Comparison of ENCODE assay signal across 21 cellular contexts in the genomic region with DNA sequence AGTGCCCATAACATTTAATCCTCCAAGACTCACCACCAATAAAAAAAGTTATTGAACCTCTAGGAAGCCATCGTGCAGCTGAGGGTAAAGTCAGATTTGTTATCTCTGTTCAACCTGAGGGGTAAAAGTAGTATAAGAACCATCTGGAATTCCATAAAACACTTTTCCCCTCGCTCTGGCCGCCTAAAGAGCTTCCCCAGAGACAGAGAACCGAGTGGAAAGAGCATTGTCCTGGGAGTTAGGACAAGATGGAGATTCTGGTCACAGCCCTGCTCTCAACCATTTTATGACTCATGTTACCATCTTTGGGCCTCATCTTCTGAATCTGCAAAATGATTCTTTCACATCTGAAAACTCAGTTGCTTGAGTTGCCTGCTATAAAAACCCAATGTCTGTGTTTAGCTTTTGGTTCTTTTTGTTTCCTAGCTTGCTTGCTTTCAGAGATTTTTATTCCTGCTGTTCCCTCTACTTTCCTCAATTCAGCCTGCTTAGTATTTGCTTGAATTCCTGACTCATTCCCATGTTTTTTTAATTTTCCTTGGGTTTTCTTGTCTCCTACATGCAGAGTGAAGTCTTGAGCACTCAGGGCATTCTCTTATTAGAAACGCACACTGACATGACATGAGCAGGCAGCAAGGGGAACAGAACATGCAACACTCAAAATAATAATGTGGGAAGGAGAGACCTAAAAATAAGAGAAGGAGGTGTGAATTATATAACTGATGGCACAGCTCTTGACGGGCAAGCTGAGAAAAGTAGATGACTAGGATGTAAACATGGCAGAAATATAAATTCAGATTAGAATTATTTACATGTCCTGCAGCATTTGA. TPM values are rescaled to one million over a fixed set of nuclear protein-coding genes. Genes with fewer than 3 reads are reported as not detected.
DNase-seq lines count a peak whose midpoint lies in the region; ATAC-seq, FAIRE-seq and TF ChIP-seq lines count a peak whose summit lies in the region.
"Had no signal": no experiment of that assay in that cellular context is flagged by ENCODE, and none has a peak within 500 bp of the region (broad histone marks: within the 10 kb centered on the region; RNA-seq: fewer than 3 reads in every experiment).

No MANE protein-coding gene starts in this region.

- intact Hi-C loops in PC-3 (cut with micrococcal nuclease), result loop anchor here (5.0 kb wide), 1 partner anchor 51 kb away; a partner anchor contains a TSS
- intact Hi-C loops in endothelial cell of umbilical vein (cut with micrococcal nuclease), result loop anchor here (2.0 kb wide), 1 partner anchor 17 kb away; no protein-coding TSS in a partner anchor
- intact Hi-C loops in thyroid gland (cut with DNase I), result no loop called here

- peak; percentile 26 for DNase-seq in ELR (ENCODE audit: low read depth)
- no peak for DNase-seq in PC-3
- DNase-seq in endothelial cell of umbilical vein (ENCODE audit: low read depth, low spot score), result no peak
- DNase-seq in neural progenitor cell (ENCODE audit: low spot score), result no peak
- DNase-seq in effector CD8-positive, alpha-beta T cell (lab: John Stamatoyannopoulos, UW), result no peak
- DNase-seq in activated CD8-positive, alpha-beta memory T cell treated with anti-CD3 and anti-CD28 coated beads, Interleukin-2, amount 50 U/mL, for 48 hours, result no peak
- DNase-seq in thyroid gland, result no peak
- DNase-seq: activated CD4-positive, alpha-beta T cell treated with anti-CD3 and anti-CD28 coated beads, Interleukin-2, amount 50 U/mL, for 48 hours; activated T-cell treated with anti-CD3 and anti-CD28 coated beads, Interleukin-2, amount 50 U/mL, for 24 hours; brain microvascular endothelial cell; heart right ventricle; SIG-M5; T-helper 17 cell; WERI-Rb-1 had no signal

- POLR2A ChIA-PET in PC-3 (lab: Charles Lee; ENCODE audit: unreplicated experiment), result no interaction called here
- POLR2A ChIA-PET in endothelial cell of umbilical vein (lab: Charles Lee), result interaction anchor here (0.6 kb wide), 1 partner anchor 12 kb away, joined by 4 read pairs; no protein-coding TSS in a partner anchor

- no peak overlapping the region for H3K4me3 Mint-ChIP-seq in neural progenitor cell

- H3K4me1 ChIP-seq in PC-3 (ENCODE audit: insufficient read depth, low read length) (peaks cover 23% of the 10 kb centered on the region), endothelial cell of umbilical vein (ENCODE audit: control insufficient read depth, extremely low read depth, insufficient read depth, low read length) (peaks cover 21% of the 10 kb centered on the region), neural progenitor cell (peaks cover 10% of the 10 kb centered on the region), thyroid gland (peaks cover 0 to 4% of the 10 kb centered on the region in 2 donors)

- no peaks in the 10 kb centered on the region for H4K20me1 ChIP-seq in PC-3 (ENCODE audit: low read length)
- H4K20me1 ChIP-seq in endothelial cell of umbilical vein (replicated peaks; ENCODE audit: control insufficient read depth, extremely low read depth, insufficient read depth, low read length), result no peaks in the 10 kb centered on the region
- no peaks in the 10 kb centered on the region for H4K20me1 ChIP-seq in neural progenitor cell (ENCODE audit: low read depth)

- peak overlapping the region; percentile 93 for H3K4me2 ChIP-seq in PC-3 (ENCODE audit: low read length)
- peak overlapping the region; percentile 90 for H3K4me2 ChIP-seq in endothelial cell of umbilical vein (ENCODE audit: insufficient read depth, low read length)
- no peak overlapping the region for H3K4me2 ChIP-seq in neural progenitor cell

- H3K9me3 Mint-ChIP-seq in neural progenitor cell, result peaks cover 9% of the 10 kb centered on the region
- H3K9me3 Mint-ChIP-seq: activated naive CD4-positive, alpha-beta T cell treated with anti-CD3 and anti-CD28 coated beads, Interleukin-2, amount 50 U/mL, for 72 hours; activated T-cell treated with anti-CD3 and anti-CD28 coated beads, Interleukin-2, amount 50 U/mL, for 24 hours had no signal

- no peak for FAIRE-seq in endothelial cell of umbilical vein (lab: Jason Lieb, UNC)
- FAIRE-seq: H1, islet of Langerhans had no signal

- 82 to 83% methylated on average over 6 of the region's 6 CpGs for WGBS in thyroid gland, 2 donors

- H3K9me1 ChIP-seq in endothelial cell of umbilical vein (replicated peaks; ENCODE audit: control insufficient read depth, extremely low read depth, insufficient read depth, low read length), result no peaks in the 10 kb centered on the region

- BruUV-seq in PC-3 (replicated peaks; lab: Mats Ljungman, UMichigan), result no TSS peak
- BruUV-seq in endothelial cell of umbilical vein (replicated peaks; lab: Mats Ljungman, UMichigan), result TSS peak; percentile 38

- H3K4me3 ChIP-seq in PC-3 (ENCODE audit: low read length), result peak overlapping the region; percentile 99; the same call in 1 of the 2 replicates
- H3K4me3 ChIP-seq in endothelial cell of umbilical vein (replicated peaks in 1 of 3; ENCODE audit: insufficient read depth in 1 of 3, low read depth in 1 of 3, low read length in 3 of 3), result no peak overlapping the region
- H3K4me3 ChIP-seq in neural progenitor cell, result no peak overlapping the region
- H3K4me3 ChIP-seq in thyroid gland (replicated peaks in 1 of 3), result no peak overlapping the region
- H3K4me3 ChIP-seq: lung had no signal

- CTCF ChIA-PET in PC-3 (lab: Charles Lee), result interaction anchor here (0.6 kb wide), 1 partner anchor 541 kb away, joined by 3 read pairs; no protein-coding TSS in a partner anchor
- CTCF ChIA-PET in endothelial cell of umbilical vein (lab: Charles Lee), result interaction anchor here (0.8 to 1.6 kb wide), 5 partner anchors 12 to 279 kb away, joined by 3 to 5 read pairs (median 3); no protein-coding TSS in a partner anchor

- peaks cover 5% of the 10 kb centered on the region for H3K27me3 Mint-ChIP-seq in neural progenitor cell (ENCODE audit: insufficient read depth, low read depth)

- no peak overlapping the region for H3K9ac ChIP-seq in PC-3 (ENCODE audit: low read length)
- H3K9ac ChIP-seq in endothelial cell of umbilical vein (replicated peaks; ENCODE audit: extremely low read depth, insufficient read depth, low read length), result no peak overlapping the region
- no peak overlapping the region for H3K9ac ChIP-seq in neural progenitor cell

- peaks cover 18% of the 10 kb centered on the region for H3K4me1 Mint-ChIP-seq in neural progenitor cell

- H3K9me3 ChIP-seq in PC-3 (ENCODE audit: low read length) (no peaks in the 10 kb centered on the region), endothelial cell of umbilical vein (replicated peaks; ENCODE audit: control insufficient read depth, insufficient read depth, low read length) (no peaks in the 10 kb centered on the region), neural progenitor cell (ENCODE audit: low read depth) (no peaks in the 10 kb centered on the region), thyroid gland (no peaks in the 10 kb centered on the region)
- H3K9me3 ChIP-seq: heart right ventricle, thoracic aorta had no signal

- H3F3A ChIP-seq in PC-3 (ENCODE audit: low read length, unreplicated experiment), result no peaks in the 10 kb centered on the region
- H3F3A ChIP-seq in neural progenitor cell (ENCODE audit: low read depth), result no peaks in the 10 kb centered on the region

- ATAC-seq in PC-3 (no peak), HG02852 (IDR thresholded peaks at IDR 0.05; ENCODE audit: unreplicated experiment) (no peak)
- ATAC-seq: T-helper 17 cell had no signal

- no peaks in the 10 kb centered on the region for H3K79me2 ChIP-seq in PC-3 (ENCODE audit: low read length)
- H3K79me2 ChIP-seq in endothelial cell of umbilical vein (ENCODE audit: control insufficient read depth, insufficient read depth, low read length), result no peaks in the 10 kb centered on the region
- H3K79me2 ChIP-seq in neural progenitor cell (ENCODE audit: low read depth), result no peaks in the 10 kb centered on the region

- TF ChIP-seq POLR2A in endothelial cell of umbilical vein (IDR thresholded peaks at IDR 0.05; ENCODE audit: low read depth, low read length), result no peak
- TF ChIP-seq POLR2A in thyroid gland (IDR thresholded peaks at IDR 0.05), result no peak

- dilution Hi-C loops in endothelial cell of umbilical vein (cut with MboI; ENCODE audit: extremely low pct_ligation_motif_present, low sequenced_read_pairs), result no loop called here

- no peak overlapping the region for H3K27ac Mint-ChIP-seq in neural progenitor cell
- H3K27ac Mint-ChIP-seq: T-helper 17 cell had no signal

- H3K36me3 Mint-ChIP-seq in neural progenitor cell, result peaks cover 6% of the 10 kb centered on the region

- H3K9me2 ChIP-seq in PC-3 (replicated peaks; ENCODE audit: low read length), result no peaks in the 10 kb centered on the region

- no peaks in the 10 kb centered on the region for H3K27me3 ChIP-seq in PC-3 (ENCODE audit: low read length)
- no peaks in the 10 kb centered on the region for H3K27me3 ChIP-seq in endothelial cell of umbilical vein (ENCODE audit: control insufficient read depth in 2 of 2, insufficient read depth in 2 of 2, low read length in 2 of 2)
- H3K27me3 ChIP-seq in neural progenitor cell, result peaks cover 24% of the 10 kb centered on the region
- H3K27me3 ChIP-seq in thyroid gland, result no peaks in the 10 kb centered on the region
- H3K27me3 ChIP-seq: brain microvascular endothelial cell had no signal

- no peak for TF ChIP-seq CTCF in PC-3 (conservative IDR thresholded peaks at IDR 0.05; ENCODE audit: low read depth, low read length)
- TF ChIP-seq CTCF in endothelial cell of umbilical vein (IDR thresholded peaks at IDR 0.05; ENCODE audit: extremely low read depth in 1 of 2, insufficient read depth in 1 of 2, low read depth in 1 of 2, low read length in 2 of 2), result no peak
- TF ChIP-seq CTCF in neural progenitor cell (IDR thresholded peaks at IDR 0.05), result no peak
- TF ChIP-seq CTCF in thyroid gland (IDR thresholded peaks at IDR 0.05), result no peak

- no peak overlapping the region for H3K27ac ChIP-seq in PC-3 (ENCODE audit: low read length)
- peak overlapping the region; percentile 71 for H3K27ac ChIP-seq in endothelial cell of umbilical vein (ENCODE audit: insufficient read depth, low read depth, low read length)
- no peak overlapping the region for H3K27ac ChIP-seq in neural progenitor cell
- H3K27ac ChIP-seq in thyroid gland, result no peak overlapping the region
- H3K27ac ChIP-seq: brain microvascular endothelial cell, C4-2B, heart right ventricle, thoracic aorta, WERI-Rb-1 had no signal

- H2AFZ ChIP-seq in PC-3 (ENCODE audit: low read length), result peak overlapping the region; percentile 94
- no peak overlapping the region for H2AFZ ChIP-seq in endothelial cell of umbilical vein (ENCODE audit: low read depth, low read length)
- peak overlapping the region; percentile 100 for H2AFZ ChIP-seq in neural progenitor cell (replicated peaks)

- H3K36me3 ChIP-seq in PC-3 (ENCODE audit: low read depth, low read length), result no peaks in the 10 kb centered on the region
- H3K36me3 ChIP-seq in endothelial cell of umbilical vein (ENCODE audit: control insufficient read depth in 2 of 2, extremely low read depth in 1 of 2, insufficient read depth in 2 of 2, low read length in 2 of 2), result no peaks in the 10 kb centered on the region
- H3K36me3 ChIP-seq in neural progenitor cell, result no peaks in the 10 kb centered on the region
- no peaks in the 10 kb centered on the region for H3K36me3 ChIP-seq in thyroid gland
- H3K36me3 ChIP-seq: brain microvascular endothelial cell, heart right ventricle, thoracic aorta, WERI-Rb-1 had no signal

RNA-seq across cellular contexts. Expression of a gene that starts 1.7 kb away (rescaled TPM):
- total RNA-seq in PC-3 (2014; rRNA removed) (5.9 and 8.4 TPM in 2 replicates), endothelial cell of umbilical vein (8.7 and 11.2 TPM in 2 replicates), neural progenitor cell (ENCODE audit: low replicate concordance) (0.53 and 0.62 TPM in 2 replicates), thyroid gland (1 to 10 TPM in 3 of 4 donors, under 1 TPM in 1; 0.54 to 9.3 (median 2.6) TPM)
- polyA plus RNA-seq in endothelial cell of umbilical vein, result 4.3 and 4.5 TPM in 2 replicates
- 3.4 and 3.8 TPM in 2 replicates for polyA plus RNA-seq in endothelial cell of umbilical vein (2011; cell fraction: cytosol; rRNA removed)
- 1.9 and 2.8 TPM in 2 replicates for polyA plus RNA-seq in endothelial cell of umbilical vein (2011; cell fraction: nucleus; rRNA removed)
- 2.7 and 4.5 TPM in 2 replicates for polyA plus RNA-seq in endothelial cell of umbilical vein (2012)
- polyA minus RNA-seq in endothelial cell of umbilical vein, result 2.3 and 2.9 TPM in 2 replicates
- not detected for polyA minus RNA-seq in endothelial cell of umbilical vein (2011; cell fraction: cytosol; rRNA and poly(A)+ RNA removed)
- polyA minus RNA-seq in endothelial cell of umbilical vein (2011; cell fraction: nucleus; rRNA and poly(A)+ RNA removed), result 2.6 and 3.7 TPM in 2 replicates
- total RNA-seq: T-helper 17 cell had no signal

RNA-seq across cellular contexts. Expression of a gene that starts 43.7 kb away (rescaled TPM):
- total RNA-seq in PC-3 (2014; rRNA removed) (0.91 TPM in 1 of 2 replicates, not detected in the other), endothelial cell of umbilical vein (not detected in 2 replicates), neural progenitor cell (ENCODE audit: low replicate concordance) (not detected in 2 replicates), thyroid gland (under 1 TPM in 1 of 4 donors, not detected in 3; 0.67 TPM)
- polyA plus RNA-seq in endothelial cell of umbilical vein, result not detected in 2 replicates
- 0.08 TPM in 1 of 2 replicates, not detected in the other for polyA plus RNA-seq in endothelial cell of umbilical vein (2011; cell fraction: cytosol; rRNA removed)
- not detected in 2 replicates for polyA plus RNA-seq in endothelial cell of umbilical vein (2011; cell fraction: nucleus; rRNA removed)
- polyA plus RNA-seq in endothelial cell of umbilical vein (2012), result 0.61 and 1.2 TPM in 2 replicates
- not detected in 2 replicates for polyA minus RNA-seq in endothelial cell of umbilical vein
- not detected for polyA minus RNA-seq in endothelial cell of umbilical vein (2011; cell fraction: cytosol; rRNA and poly(A)+ RNA removed)
- not detected in 2 replicates for polyA minus RNA-seq in endothelial cell of umbilical vein (2011; cell fraction: nucleus; rRNA and poly(A)+ RNA removed)
- total RNA-seq: activated naive CD4-positive, alpha-beta T cell treated with anti-CD3 and anti-CD28 coated beads, Interleukin-2, amount 50 U/mL, for 72 hours; H1; heart right ventricle; lung; T-helper 17 cell; thoracic aorta had no signal
- polyA plus RNA-seq: heart right ventricle had no signal

RNA-seq across cellular contexts. Expression of a gene that starts 48.6 kb away (rescaled TPM):
- total RNA-seq in PC-3 (2014; rRNA removed), result 2.1 and 3.9 TPM in 2 replicates
- 1.5 and 1.7 TPM in 2 replicates for total RNA-seq in endothelial cell of umbilical vein
- polyA plus RNA-seq in endothelial cell of umbilical vein, result 0.24 and 0.36 TPM in 2 replicates
- polyA plus RNA-seq in endothelial cell of umbilical vein (2011; cell fraction: cytosol; rRNA removed), result 0.23 and 0.27 TPM in 2 replicates
- 1.3 and 1.9 TPM in 2 replicates for polyA plus RNA-seq in endothelial cell of umbilical vein (2011; cell fraction: nucleus; rRNA removed)
- 0.47 and 0.91 TPM in 2 replicates for polyA plus RNA-seq in endothelial cell of umbilical vein (2012)
- polyA minus RNA-seq in endothelial cell of umbilical vein, result 0.73 and 1.2 TPM in 2 replicates
- 0.82 TPM for polyA minus RNA-seq in endothelial cell of umbilical vein (2011; cell fraction: cytosol; rRNA and poly(A)+ RNA removed)
- 1.9 and 2.0 TPM in 2 replicates for polyA minus RNA-seq in endothelial cell of umbilical vein (2011; cell fraction: nucleus; rRNA and poly(A)+ RNA removed)
- total RNA-seq in neural progenitor cell (ENCODE audit: low replicate concordance), result 9.6 and 14.3 TPM in 2 replicates
- 10 to 100 TPM; 11.0 to 18.3 (median 15.9) TPM for total RNA-seq in thyroid gland
